Comparison of ENCODE assay signal across 8 cellular contexts in genomic region chr5:109409844-109410388, GRCh38. TPM values are rescaled to one million over a fixed set of nuclear protein-coding genes. Genes with fewer than 3 reads are reported as not detected.
DNase-seq lines count a peak whose midpoint lies in the region; ATAC-seq, FAIRE-seq and TF ChIP-seq lines count a peak whose summit lies in the region.

PJA2 (minus strand) TSS chr5:109409974; CDS start chr5:109383433, 26,541 bp downstream.

- no peak for TF ChIP-seq CTCF in astrocyte (IDR thresholded peaks at IDR 0.05; ENCODE audit: insufficient read depth, low read depth, low read length)
- peak in 3 of 4 experiments; percentile 29 to 55 (median 30) for TF ChIP-seq CTCF in uterus (IDR thresholded peaks at IDR 0.05)

- peak; percentile 65 for FAIRE-seq in astrocyte (lab: Jason Lieb, UNC)

- H3K27ac ChIP-seq in astrocyte (ENCODE audit: low read depth, low read length): peak within 1 kb of the TSS; percentile 99
- peak within 1 kb of the TSS; percentile 100 for H3K27ac ChIP-seq in right cardiac atrium (ENCODE audit: low read length)
- H3K27ac ChIP-seq in uterus: peak within 1 kb of the TSS; percentile 99

- intact Hi-C loops in right cardiac atrium (cut with DNase I): loop anchor here in 1 of 4 donors (10.0 kb wide), 1 partner anchor 55 kb away; no protein-coding TSS in a partner anchor
- intact Hi-C loops in uterus (cut with DNase I; ENCODE audit: low total_unique reads): no loop called here

- H4K20me1 ChIP-seq in astrocyte (ENCODE audit: insufficient read depth, low read length): peaks cover 42% of the 10 kb centered on the region

- peak within 1 kb of the TSS; percentile 98 for H3K9ac ChIP-seq in astrocyte (ENCODE audit: low read length)

- peak within 1 kb of the TSS; percentile 99 for H3K4me3 ChIP-seq in astrocyte (ENCODE audit: insufficient read depth, low read depth, low read length)
- H3K4me3 ChIP-seq in right cardiac atrium (ENCODE audit: low read length): peak within 1 kb of the TSS; percentile 69
- H3K4me3 ChIP-seq in uterus: peak within 1 kb of the TSS; percentile 94

- no peaks in the 10 kb centered on the region for H3K36me3 ChIP-seq in astrocyte (ENCODE audit: insufficient read depth, low read length)
- no peaks in the 10 kb centered on the region for H3K36me3 ChIP-seq in uterus

- H3K4me3 Mint-ChIP-seq in astrocyte (ENCODE audit: unreplicated experiment): peak within 1 kb of the TSS; percentile 99

- no peaks in the 10 kb centered on the region for H3K9me3 ChIP-seq in astrocyte (ENCODE audit: insufficient read depth, low read depth, low read length)
- H3K9me3 ChIP-seq in right cardiac atrium (ENCODE audit: control insufficient read depth, low read length): no peaks in the 10 kb centered on the region
- no peaks in the 10 kb centered on the region for H3K9me3 ChIP-seq in uterus

- peaks cover 35% of the 10 kb centered on the region for H3K4me1 Mint-ChIP-seq in astrocyte (ENCODE audit: low read depth, unreplicated experiment)

- no peaks in the 10 kb centered on the region for H3K27me3 Mint-ChIP-seq in astrocyte (ENCODE audit: low read depth, unreplicated experiment)

- peak; percentile 81 for ATAC-seq in GM18502 (IDR thresholded peaks at IDR 0.05; ENCODE audit: poor library complexity, unreplicated experiment)
- peak; percentile 80 for ATAC-seq in HG02973 (IDR thresholded peaks at IDR 0.05; ENCODE audit: unreplicated experiment)
- peak; percentile 97 to 98 for ATAC-seq in right cardiac atrium

- WGBS in right cardiac atrium: under 1% methylated on average over 44 of the region's 44 CpGs

- peaks cover 7% of the 10 kb centered on the region for H3K9me3 Mint-ChIP-seq in astrocyte (ENCODE audit: unreplicated experiment)

- TF ChIP-seq POLR2A in uterus (IDR thresholded peaks at IDR 0.05): peak; percentile 83 to 89

- peak within 1 kb of the TSS; percentile 65 for H2AFZ ChIP-seq in astrocyte (ENCODE audit: low read depth, low read length)

- H3K4me1 ChIP-seq in astrocyte (ENCODE audit: insufficient read depth, low read length) (peaks cover 36% of the 10 kb centered on the region), right cardiac atrium (ENCODE audit: control insufficient read depth, insufficient read depth, low read length) (no peaks in the 10 kb centered on the region), uterus (peaks cover 0 to 17% of the 10 kb centered on the region in 2 donors)

- peaks cover 1% of the 10 kb centered on the region for H3K36me3 Mint-ChIP-seq in astrocyte (ENCODE audit: low read depth, unreplicated experiment)

- H3K79me2 ChIP-seq in astrocyte (ENCODE audit: insufficient read depth, low read length): peaks cover 46% of the 10 kb centered on the region

- H3K4me2 ChIP-seq in astrocyte (ENCODE audit: low read length): peak within 1 kb of the TSS; percentile 98

- H3K27me3 ChIP-seq in astrocyte (ENCODE audit: insufficient read depth, low read length) (no peaks in the 10 kb centered on the region), right cardiac atrium (ENCODE audit: control insufficient read depth, insufficient read depth) (no peaks in the 10 kb centered on the region), uterus (no peaks in the 10 kb centered on the region)

- DNase-seq in NCI-H2029 (lab: John Stamatoyannopoulos, UW): peak; percentile 100
- peak; percentile 95 for DNase-seq in T-helper 22 cell (ENCODE audit: low read depth)
- DNase-seq in astrocyte (ENCODE audit: low read depth): peak; percentile 100
- peak; percentile 99 to 100 (median 99) for DNase-seq in right cardiac atrium
- DNase-seq in pulmonary artery endothelial cell (ENCODE audit: low read depth, low spot score): peak; percentile 100
- peak; percentile 99 to 100 for DNase-seq in uterus

- peak within 1 kb of the TSS; percentile 99 for H3K27ac Mint-ChIP-seq in astrocyte (ENCODE audit: unreplicated experiment)

RNA-seq across cellular contexts. Expression of gene PJA2, which starts in this region (rescaled TPM):
- total RNA-seq in astrocyte (107 and 108 TPM in 2 replicates), right cardiac atrium (100 to 1,000 TPM in 1 of 4 donors, 10 to 100 TPM in 3; 96.9 to 122 (median 98.0) TPM), pulmonary artery endothelial cell (61.7 and 74.8 TPM in 2 replicates), uterus (100 to 1,000 TPM in 3 of 4 donors, 10 to 100 TPM in 1; 74.3 to 229 (median 135) TPM)
- 37.4 TPM for polyA plus RNA-seq in right cardiac atrium

Comparison
In these comparisons a context has a peak if more than half of its experiments do, and no peak if none do; other contexts are left out.
1. Peak in every context shown above with its lines: DNase-seq, ATAC-seq, H3K4me3 ChIP-seq and H3K27ac ChIP-seq.